Comparison of ENCODE assay signal across 9 cellular contexts in genomic region chr5:176611435-176611834, GRCh38. TPM values are rescaled to one million over a fixed set of nuclear protein-coding genes. Genes with fewer than 3 reads are reported as not detected.
DNase-seq lines count a peak whose midpoint lies in the region; ATAC-seq and TF ChIP-seq lines count a peak whose summit lies in the region.
"Had no signal": no experiment of that assay in that cellular context is flagged by ENCODE, and none has a peak within 500 bp of the region (broad histone marks: within the 10 kb centered on the region; RNA-seq: fewer than 3 reads in every experiment).

No MANE protein-coding gene starts in this region.

- intact Hi-C loops in CD8-positive, alpha-beta T cell (cut with DNase I, micrococcal nuclease), result loop anchor here (2.0 to 5.0 kb wide), 3 partner anchors 35 to 814 kb away; partner anchors contain the start of gene TSPAN17 (in 2 of the 2)

- peaks cover 5% of the 10 kb centered on the region for H3K27me3 ChIP-seq in CD8-positive, alpha-beta T cell (ENCODE audit: insufficient read depth, low read length)
- H3K27me3 ChIP-seq: dorsolateral prefrontal cortex had no signal

- TF ChIP-seq CTCF in CD8-positive, alpha-beta T cell (IDR thresholded peaks at IDR 0.05), result no peak
- TF ChIP-seq CTCF in LNCaP clone FGC (IDR thresholded peaks at IDR 0.05; ENCODE audit: control insufficient read depth, extremely low read depth, insufficient read depth), result no peak
- no peak for TF ChIP-seq CTCF in fibroblast of the aortic adventitia (IDR thresholded peaks at IDR 0.05; ENCODE audit: insufficient read depth, low read length)

- peaks cover 7% of the 10 kb centered on the region for H3K4me1 ChIP-seq in CD8-positive, alpha-beta T cell (ENCODE audit: insufficient read depth, low read length)

- no peaks in the 10 kb centered on the region for H3K9me3 Mint-ChIP-seq in CD8-positive, alpha-beta T cell
- no peaks in the 10 kb centered on the region for H3K9me3 Mint-ChIP-seq in activated CD8-positive, alpha-beta memory T cell treated with anti-CD3 and anti-CD28 coated beads, Interleukin-2, amount 10 ng/mL, durations not matched to agents 7 days and 5 days (ENCODE audit: low read depth)

- H3K4me1 Mint-ChIP-seq in CD8-positive, alpha-beta T cell (ENCODE audit: low read depth), result peaks cover 9% of the 10 kb centered on the region
- peaks cover 13% of the 10 kb centered on the region for H3K4me1 Mint-ChIP-seq in activated CD8-positive, alpha-beta memory T cell treated with anti-CD3 and anti-CD28 coated beads, Interleukin-2, amount 10 ng/mL, durations not matched to agents 7 days and 5 days

- no peaks in the 10 kb centered on the region for H3K9me3 ChIP-seq in CD8-positive, alpha-beta T cell (ENCODE audit: low read length)

- CTCF ChIA-PET in CD8-positive, alpha-beta T cell (lab: Charles Lee), result no interaction called here
- CTCF ChIA-PET in activated CD8-positive, alpha-beta memory T cell treated with anti-CD3 and anti-CD28 coated beads, Interleukin-2, amount 10 ng/mL, durations not matched to agents 7 days and 5 days (lab: Charles Lee), result interaction anchor here (1.3 kb wide), 1 partner anchor 74 kb away, joined by 3 read pairs; the partner anchor contains the start of gene RNF44

- H3K27ac Mint-ChIP-seq in CD8-positive, alpha-beta T cell, result no peak overlapping the region
- H3K27ac Mint-ChIP-seq in activated CD8-positive, alpha-beta memory T cell treated with anti-CD3 and anti-CD28 coated beads, Interleukin-2, amount 10 ng/mL, durations not matched to agents 7 days and 5 days, result no peak overlapping the region

- H3K27ac ChIP-seq in CD8-positive, alpha-beta T cell (ENCODE audit: low read depth, low read length), result no peak overlapping the region

- H3K4me3 ChIP-seq in CD8-positive, alpha-beta T cell (ENCODE audit: low read depth, low read length), result no peak overlapping the region
- H3K4me3 ChIP-seq in LNCaP clone FGC (ENCODE audit: low read depth, low read length) (no peak overlapping the region), fibroblast of the aortic adventitia (ENCODE audit: low read depth, low read length) (no peak overlapping the region)

- DNase-seq in CD8-positive, alpha-beta T cell, result peak; percentile 21 to 64 (median 54)
- DNase-seq in LNCaP clone FGC (ENCODE audit: low read depth), result peak; percentile 58
- DNase-seq in activated CD8-positive, alpha-beta memory T cell treated with anti-CD3 and anti-CD28 coated beads, Interleukin-2, amount 10 ng/mL, durations not matched to agents 7 days and 5 days, result peak; percentile 75
- DNase-seq in fibroblast of the aortic adventitia (ENCODE audit: low read depth), result peak; percentile 91
- DNase-seq in pons (ENCODE audit: low spot score), result peak; percentile 28
- DNase-seq in NCI-H187 (lab: John Stamatoyannopoulos, UW), result no peak
- no peak for DNase-seq in NCI-H2227 (lab: John Stamatoyannopoulos, UW; ENCODE audit: unreplicated experiment)

- POLR2A ChIA-PET in CD8-positive, alpha-beta T cell (lab: Charles Lee), result no interaction called here

- H3K36me3 ChIP-seq in CD8-positive, alpha-beta T cell (ENCODE audit: insufficient read depth, low read length), result no peaks in the 10 kb centered on the region

- peaks cover 36% of the 10 kb centered on the region for H3K27me3 Mint-ChIP-seq in CD8-positive, alpha-beta T cell (ENCODE audit: low read depth)
- peaks cover 52% of the 10 kb centered on the region for H3K27me3 Mint-ChIP-seq in activated CD8-positive, alpha-beta memory T cell treated with anti-CD3 and anti-CD28 coated beads, Interleukin-2, amount 10 ng/mL, durations not matched to agents 7 days and 5 days

- H3K36me3 Mint-ChIP-seq in CD8-positive, alpha-beta T cell, result peaks cover 5% of the 10 kb centered on the region
- no peaks in the 10 kb centered on the region for H3K36me3 Mint-ChIP-seq in activated CD8-positive, alpha-beta memory T cell treated with anti-CD3 and anti-CD28 coated beads, Interleukin-2, amount 10 ng/mL, durations not matched to agents 7 days and 5 days

- peak overlapping the region; percentile 33 for H3K4me3 Mint-ChIP-seq in CD8-positive, alpha-beta T cell
- H3K4me3 Mint-ChIP-seq in activated CD8-positive, alpha-beta memory T cell treated with anti-CD3 and anti-CD28 coated beads, Interleukin-2, amount 10 ng/mL, durations not matched to agents 7 days and 5 days, result no peak overlapping the region

- peak; percentile 44 for ATAC-seq in CD8-positive, alpha-beta T cell
- no peak for ATAC-seq in activated CD8-positive, alpha-beta memory T cell treated with anti-CD3 and anti-CD28 coated beads, Interleukin-2, amount 10 ng/mL, durations not matched to agents 7 days and 5 days
- ATAC-seq in GM19455 (IDR thresholded peaks at IDR 0.05; ENCODE audit: unreplicated experiment), result no peak

RNA-seq across cellular contexts. Expression of gene GPRIN1, which starts 1.5 kb away (rescaled TPM):
- total RNA-seq in CD8-positive, alpha-beta T cell, result under 1 TPM; 0.14 to 0.16 TPM
- total RNA-seq in activated CD8-positive, alpha-beta memory T cell treated with anti-CD3 and anti-CD28 coated beads, Interleukin-2, amount 10 ng/mL, durations not matched to agents 7 days and 5 days, result 1 to 10 TPM; 2.5 to 3.4 TPM
- 1.7 and 7.1 TPM in 2 replicates for total RNA-seq in fibroblast of the aortic adventitia (ENCODE audit: low replicate concordance)

RNA-seq across cellular contexts. Expression of gene SNCB, which starts 18.9 kb away (rescaled TPM):
- total RNA-seq in CD8-positive, alpha-beta T cell, result not detected
- total RNA-seq in activated CD8-positive, alpha-beta memory T cell treated with anti-CD3 and anti-CD28 coated beads, Interleukin-2, amount 10 ng/mL, durations not matched to agents 7 days and 5 days, result not detected
- total RNA-seq in fibroblast of the aortic adventitia (ENCODE audit: low replicate concordance), result not detected in 2 replicates

RNA-seq across cellular contexts. Expression of gene EIF4E1B, which starts 19.0 kb away (rescaled TPM):
- total RNA-seq in CD8-positive, alpha-beta T cell, result not detected
- not detected for total RNA-seq in activated CD8-positive, alpha-beta memory T cell treated with anti-CD3 and anti-CD28 coated beads, Interleukin-2, amount 10 ng/mL, durations not matched to agents 7 days and 5 days
- total RNA-seq in fibroblast of the aortic adventitia (ENCODE audit: low replicate concordance), result not detected in 2 replicates

RNA-seq across cellular contexts. Expression of gene TSPAN17, which starts 35.8 kb away (rescaled TPM):
- 1 to 10 TPM; 9.5 to 9.8 TPM for total RNA-seq in CD8-positive, alpha-beta T cell
- total RNA-seq in activated CD8-positive, alpha-beta memory T cell treated with anti-CD3 and anti-CD28 coated beads, Interleukin-2, amount 10 ng/mL, durations not matched to agents 7 days and 5 days, result 10 to 100 TPM; 31.5 to 39.2 TPM
- 19.3 and 29.0 TPM in 2 replicates for total RNA-seq in fibroblast of the aortic adventitia (ENCODE audit: low replicate concordance)

Comparison
In these comparisons a context has a peak if more than half of its experiments do, and no peak if none do; other contexts are left out.
1. DNase-seq: peak in CD8-positive, alpha-beta T cell (7 of 7), LNCaP clone FGC (single experiment), activated CD8-positive, alpha-beta memory T cell treated with anti-CD3 and anti-CD28 coated beads, Interleukin-2, amount 10 ng/mL, durations not matched to agents 7 days and 5 days (single experiment), fibroblast of the aortic adventitia (single experiment) and pons (single experiment); none in NCI-H187 (0 of 2) and NCI-H2227 (single experiment).